Comparison of ENCODE assay signal across 16 cellular contexts in the genomic region with DNA sequence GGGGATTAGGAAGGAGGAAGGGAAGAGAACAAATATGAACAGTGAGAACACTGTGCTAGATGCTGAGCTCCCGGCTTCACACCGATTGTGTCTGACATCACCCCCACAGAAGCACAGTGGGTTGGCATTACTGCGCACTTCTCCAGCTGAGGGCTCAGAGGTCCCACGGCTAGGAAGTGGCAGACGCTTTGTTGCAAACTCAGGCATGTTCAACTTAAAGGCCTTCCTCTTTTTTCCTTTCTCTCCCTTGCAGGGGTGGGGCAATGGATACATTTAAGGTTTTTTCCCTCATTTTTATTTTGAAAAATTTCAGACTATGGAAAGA. TPM values are rescaled to one million over a fixed set of nuclear protein-coding genes. Genes with fewer than 3 reads are reported as not detected.
DNase-seq lines count a peak whose midpoint lies in the region; ATAC-seq and TF ChIP-seq lines count a peak whose summit lies in the region.
"Had no signal": no experiment of that assay in that cellular context is flagged by ENCODE, and none has a peak within 500 bp of the region (broad histone marks: within the 10 kb centered on the region; RNA-seq: fewer than 3 reads in every experiment).

No MANE protein-coding gene starts in this region.

- no peaks in the 10 kb centered on the region for H3K9me3 Mint-ChIP-seq in naive thymus-derived CD4-positive, alpha-beta T cell
- no peaks in the 10 kb centered on the region for H3K9me3 Mint-ChIP-seq in CD8-positive, alpha-beta T cell
- H3K9me3 Mint-ChIP-seq: activated naive CD4-positive, alpha-beta T cell treated with anti-CD3 and anti-CD28 coated beads, Interleukin-2, amount 10 ng/mL, durations not matched to agents 7 days and 5 days; IgD-negative memory B cell; naive B cell had no signal

- no peak for TF ChIP-seq POLR2A in NB4 (IDR thresholded peaks at IDR 0.05; ENCODE audit: extremely low read depth, insufficient read length)

- no peaks in the 10 kb centered on the region for H3K27me3 ChIP-seq in dorsolateral prefrontal cortex
- H3K27me3 ChIP-seq in naive thymus-derived CD4-positive, alpha-beta T cell (ENCODE audit: control insufficient read depth in 2 of 2, insufficient read depth in 2 of 2, low read length in 2 of 2): no peaks in the 10 kb centered on the region
- no peaks in the 10 kb centered on the region for H3K27me3 ChIP-seq in CD8-positive, alpha-beta T cell (ENCODE audit: insufficient read depth, low read length)
- H3K27me3 ChIP-seq: foreskin keratinocyte, tibial artery had no signal

- ATAC-seq in naive thymus-derived CD4-positive, alpha-beta T cell: peak; percentile 26
- ATAC-seq in CD8-positive, alpha-beta T cell: no peak
- no peak for ATAC-seq in GM21717 (IDR thresholded peaks at IDR 0.05; ENCODE audit: unreplicated experiment)
- ATAC-seq: foreskin keratinocyte had no signal

- TF ChIP-seq CTCF in GM20000 (IDR thresholded peaks at IDR 0.05; ENCODE audit: extremely low read depth, missing control alignments): no peak
- TF ChIP-seq CTCF in NB4 (IDR thresholded peaks at IDR 0.05; ENCODE audit: low read depth, low read length): no peak
- peak in 3 of 56 donors; percentile 15 to 32 (median 20) for TF ChIP-seq CTCF in dorsolateral prefrontal cortex (IDR thresholded peaks at IDR 0.05 in 54 of 56, conservative IDR thresholded peaks at IDR 0.05 in 2 of 56; ENCODE audit: low read depth in 1 of 56, partially characterized antibody in 56 of 56)
- TF ChIP-seq CTCF in CD8-positive, alpha-beta T cell (IDR thresholded peaks at IDR 0.05): no peak

- H3K9me3 ChIP-seq in naive thymus-derived CD4-positive, alpha-beta T cell (ENCODE audit: control insufficient read depth in 2 of 3, low read length in 3 of 3): no peaks in the 10 kb centered on the region
- no peaks in the 10 kb centered on the region for H3K9me3 ChIP-seq in CD8-positive, alpha-beta T cell (ENCODE audit: low read length)
- H3K9me3 ChIP-seq: tibial artery had no signal

- H3K36me3 Mint-ChIP-seq in naive thymus-derived CD4-positive, alpha-beta T cell: no peaks in the 10 kb centered on the region
- H3K36me3 Mint-ChIP-seq in CD8-positive, alpha-beta T cell: no peaks in the 10 kb centered on the region
- H3K36me3 Mint-ChIP-seq: activated naive CD4-positive, alpha-beta T cell treated with anti-CD3 and anti-CD28 coated beads, Interleukin-2, amount 10 ng/mL, durations not matched to agents 7 days and 5 days; IgD-negative memory B cell had no signal

- intact Hi-C loops in dorsolateral prefrontal cortex (cut with DNase I): no loop called here
- intact Hi-C loops in naive thymus-derived CD4-positive, alpha-beta T cell (cut with micrococcal nuclease): no loop called here
- intact Hi-C loops in CD8-positive, alpha-beta T cell (cut with DNase I, micrococcal nuclease): loop anchor here in 1 of 2 experiments (10.0 kb wide), 1 partner anchor 610 kb away; no protein-coding TSS in a partner anchor

- DNase-seq in GM20000 (ENCODE audit: low spot score): peak; percentile 2
- DNase-seq in NB4 (ENCODE audit: low read depth): peak; percentile 15
- DNase-seq in dorsolateral prefrontal cortex: peak in 5 of 10 donors; percentile 53 to 67 (median 61)
- no peak for DNase-seq in naive thymus-derived CD4-positive, alpha-beta T cell
- DNase-seq in CD8-positive, alpha-beta T cell: no peak
- DNase-seq in NCI-H2081 treated with DMSO at 0.1 percent for 48 hours (lab: John Stamatoyannopoulos, UW): no peak
- no peak for DNase-seq in 8988T
- DNase-seq: activated naive CD4-positive, alpha-beta T cell treated with anti-CD3 and anti-CD28 coated beads, Interleukin-2, amount 10 ng/mL, durations not matched to agents 7 days and 5 days; foreskin keratinocyte; GF-D8; naive B cell; NCI-H1092 treated with DMSO at 0.1 percent for 48 hours had no signal

- H3K4me1 ChIP-seq in naive thymus-derived CD4-positive, alpha-beta T cell (ENCODE audit: control insufficient read depth in 2 of 2, insufficient read depth in 2 of 2, low read length in 2 of 2): no peaks in the 10 kb centered on the region
- no peaks in the 10 kb centered on the region for H3K4me1 ChIP-seq in CD8-positive, alpha-beta T cell (ENCODE audit: insufficient read depth, low read length)
- H3K4me1 ChIP-seq: foreskin keratinocyte had no signal

- no peaks in the 10 kb centered on the region for H3K36me3 ChIP-seq in naive thymus-derived CD4-positive, alpha-beta T cell (ENCODE audit: control insufficient read depth in 2 of 3, insufficient read depth in 3 of 3, low read length in 3 of 3)
- no peaks in the 10 kb centered on the region for H3K36me3 ChIP-seq in CD8-positive, alpha-beta T cell (ENCODE audit: insufficient read depth, low read length)
- H3K36me3 ChIP-seq: tibial artery had no signal

- peaks cover 5 to 22% (median 17%) of the 10 kb centered on the region in 5 donors for H3K27me3 Mint-ChIP-seq in naive thymus-derived CD4-positive, alpha-beta T cell
- peaks cover 14% of the 10 kb centered on the region for H3K27me3 Mint-ChIP-seq in CD8-positive, alpha-beta T cell (ENCODE audit: low read depth)

- no peak overlapping the region for H3K4me3 Mint-ChIP-seq in naive thymus-derived CD4-positive, alpha-beta T cell
- no peak overlapping the region for H3K4me3 Mint-ChIP-seq in CD8-positive, alpha-beta T cell
- H3K4me3 Mint-ChIP-seq: activated naive CD4-positive, alpha-beta T cell treated with anti-CD3 and anti-CD28 coated beads, Interleukin-2, amount 10 ng/mL, durations not matched to agents 7 days and 5 days; IgD-negative memory B cell; naive B cell had no signal

- CTCF ChIA-PET in naive thymus-derived CD4-positive, alpha-beta T cell (lab: Charles Lee): no interaction called here
- CTCF ChIA-PET in CD8-positive, alpha-beta T cell (lab: Charles Lee): interaction anchor here (0.9 to 1.4 kb wide), 2 partner anchors 9 to 20 kb away, joined by 3 to 4 read pairs; no protein-coding TSS in a partner anchor

- POLR2A ChIA-PET in naive thymus-derived CD4-positive, alpha-beta T cell (lab: Charles Lee): no interaction called here
- POLR2A ChIA-PET in CD8-positive, alpha-beta T cell (lab: Charles Lee): no interaction called here

- no peak overlapping the region for H3K27ac Mint-ChIP-seq in naive thymus-derived CD4-positive, alpha-beta T cell
- no peak overlapping the region for H3K27ac Mint-ChIP-seq in CD8-positive, alpha-beta T cell
- H3K27ac Mint-ChIP-seq: activated naive CD4-positive, alpha-beta T cell treated with anti-CD3 and anti-CD28 coated beads, Interleukin-2, amount 10 ng/mL, durations not matched to agents 7 days and 5 days; naive B cell had no signal

- H3K4me3 ChIP-seq in NB4 (ENCODE audit: low read depth, low read length) (no peak overlapping the region), dorsolateral prefrontal cortex (peak overlapping the region in 5 of 59 donors; percentile 6 to 27 (median 7))
- no peak overlapping the region for H3K4me3 ChIP-seq in naive thymus-derived CD4-positive, alpha-beta T cell (ENCODE audit: low read length)
- no peak overlapping the region for H3K4me3 ChIP-seq in CD8-positive, alpha-beta T cell (ENCODE audit: low read depth, low read length)
- H3K4me3 ChIP-seq: tibial artery had no signal

- peak overlapping the region in 42 of 59 donors; percentile 5 to 84 (median 59) for H3K27ac ChIP-seq in dorsolateral prefrontal cortex
- no peak overlapping the region for H3K27ac ChIP-seq in naive thymus-derived CD4-positive, alpha-beta T cell (ENCODE audit: low read depth, low read length)
- no peak overlapping the region for H3K27ac ChIP-seq in CD8-positive, alpha-beta T cell (ENCODE audit: low read depth, low read length)
- H3K27ac ChIP-seq: foreskin keratinocyte, RWPE1, tibial artery had no signal

- peaks cover 0 to 4% (median 0%) of the 10 kb centered on the region in 7 donors for H3K4me1 Mint-ChIP-seq in naive thymus-derived CD4-positive, alpha-beta T cell
- H3K4me1 Mint-ChIP-seq in CD8-positive, alpha-beta T cell (ENCODE audit: low read depth): no peaks in the 10 kb centered on the region
- H3K4me1 Mint-ChIP-seq: activated naive CD4-positive, alpha-beta T cell treated with anti-CD3 and anti-CD28 coated beads, Interleukin-2, amount 10 ng/mL, durations not matched to agents 7 days and 5 days had no signal

RNA-seq across cellular contexts. Expression of a gene that starts 15.5 kb away (rescaled TPM):
- 10 to 100 TPM in 104 of 120 experiments, 1 to 10 TPM in 16; 6.0 to 49.5 (median 17.2) TPM for total RNA-seq in dorsolateral prefrontal cortex
- 1 to 10 TPM in 2 of 5 experiments, under 1 TPM in 3; 0.29 to 2.0 (median 0.81) TPM for total RNA-seq in naive thymus-derived CD4-positive, alpha-beta T cell
- under 1 TPM; 0.15 to 0.22 TPM for polyA plus RNA-seq in naive thymus-derived CD4-positive, alpha-beta T cell
- 1 to 10 TPM; 2.4 to 3.0 TPM for total RNA-seq in CD8-positive, alpha-beta T cell
- polyA plus RNA-seq: IgD-negative memory B cell had no signal

Comparison
In these comparisons a context has a peak if more than half of its experiments do, and no peak if none do; other contexts are left out.
1. DNase-seq: peak in GM20000 (single experiment) and NB4 (single experiment); none in naive thymus-derived CD4-positive, alpha-beta T cell (0 of 9), CD8-positive, alpha-beta T cell (0 of 7), NCI-H2081 treated with DMSO at 0.1 percent for 48 hours (single experiment) and 8988T (single experiment).
2. H3K27ac ChIP-seq: peak in dorsolateral prefrontal cortex (42 of 59); none in naive thymus-derived CD4-positive, alpha-beta T cell (single experiment) and CD8-positive, alpha-beta T cell (single experiment).